In genomic region chr12:111412830-111413441, GRCh38 we compare ENCODE assay signal across 2 cellular contexts.
TF ChIP-seq lines count a peak whose summit lies in the region.

No MANE protein-coding gene starts in this region.

TF ChIP-seq in GM23338, 12 proteins besides CTCF, POLR2A, EP300 and RAD21:
- no peak for TF ChIP-seq JUNB (IDR thresholded peaks at IDR 0.05; ENCODE audit: unreplicated experiment)
- TF ChIP-seq ZNF462 (CRISPR knock-in tag; IDR thresholded peaks at IDR 0.05): no peak
- TF ChIP-seq CREB1 (CRISPR knock-in tag; IDR thresholded peaks at IDR 0.05; ENCODE audit: low read depth): no peak
- TF ChIP-seq POLR2AphosphoS5 (IDR thresholded peaks at IDR 0.05; ENCODE audit: low read depth): no peak
- TF ChIP-seq ETS1 (IDR thresholded peaks at IDR 0.05): no peak
- TF ChIP-seq STAT1 (IDR thresholded peaks at IDR 0.05; ENCODE audit: unreplicated experiment): no peak
- TF ChIP-seq ZNF114 (CRISPR knock-in tag; IDR thresholded peaks at IDR 0.05): no peak
- no peak for TF ChIP-seq ZNF331 (CRISPR knock-in tag; IDR thresholded peaks at IDR 0.05; ENCODE audit: low read depth)
- no peak for TF ChIP-seq EZH2 (IDR thresholded peaks at IDR 0.05; ENCODE audit: low read depth, unreplicated experiment)
- no peak for TF ChIP-seq EZH2phosphoT487 (IDR thresholded peaks at IDR 0.05; ENCODE audit: unreplicated experiment)
- TF ChIP-seq REST (IDR thresholded peaks at IDR 0.05; ENCODE audit: unreplicated experiment): no peak
- TF ChIP-seq NANOG (IDR thresholded peaks at IDR 0.05; ENCODE audit: borderline replicate concordance): no peak

TF ChIP-seq in K562, 482 proteins besides CTCF, POLR2A, EP300 and RAD21:
- TF ChIP-seq ZNF445 (CRISPR knock-in tag; IDR thresholded peaks at IDR 0.05; ENCODE audit: low read depth): no peak
- no peak for TF ChIP-seq ZFP36 (IDR thresholded peaks at IDR 0.05; ENCODE audit: low read depth, low read length, partially characterized antibody)
- TF ChIP-seq ZNF239 (CRISPR knock-in tag; IDR thresholded peaks at IDR 0.05): no peak
- no peak for TF ChIP-seq DEAF1 (CRISPR knock-in tag; IDR thresholded peaks at IDR 0.05)
- TF ChIP-seq ZNF584 (CRISPR knock-in tag; IDR thresholded peaks at IDR 0.05; ENCODE audit: low read depth): 0 out of 2 replicates have a peak, but pooled peaks have one; percentile 8
- TF ChIP-seq NFIX (CRISPR knock-in tag; IDR thresholded peaks at IDR 0.05; ENCODE audit: low read depth): peak; percentile 83
- peak; percentile 99 for TF ChIP-seq NFIC (IDR thresholded peaks at IDR 0.05)
- peak; percentile 51 for TF ChIP-seq SMAD1 (IDR thresholded peaks at IDR 0.05; ENCODE audit: low read depth, low read length, partially characterized antibody)
- no peak for TF ChIP-seq DDX20 (tag; IDR thresholded peaks at IDR 0.05; ENCODE audit: low read depth)
- peak; percentile 22; the same call in 1 of the 2 replicates for TF ChIP-seq VEZF1 (CRISPR knock-in tag; IDR thresholded peaks at IDR 0.05)
